ENCODE assay signal across 1 cellular context in the genomic region with DNA sequence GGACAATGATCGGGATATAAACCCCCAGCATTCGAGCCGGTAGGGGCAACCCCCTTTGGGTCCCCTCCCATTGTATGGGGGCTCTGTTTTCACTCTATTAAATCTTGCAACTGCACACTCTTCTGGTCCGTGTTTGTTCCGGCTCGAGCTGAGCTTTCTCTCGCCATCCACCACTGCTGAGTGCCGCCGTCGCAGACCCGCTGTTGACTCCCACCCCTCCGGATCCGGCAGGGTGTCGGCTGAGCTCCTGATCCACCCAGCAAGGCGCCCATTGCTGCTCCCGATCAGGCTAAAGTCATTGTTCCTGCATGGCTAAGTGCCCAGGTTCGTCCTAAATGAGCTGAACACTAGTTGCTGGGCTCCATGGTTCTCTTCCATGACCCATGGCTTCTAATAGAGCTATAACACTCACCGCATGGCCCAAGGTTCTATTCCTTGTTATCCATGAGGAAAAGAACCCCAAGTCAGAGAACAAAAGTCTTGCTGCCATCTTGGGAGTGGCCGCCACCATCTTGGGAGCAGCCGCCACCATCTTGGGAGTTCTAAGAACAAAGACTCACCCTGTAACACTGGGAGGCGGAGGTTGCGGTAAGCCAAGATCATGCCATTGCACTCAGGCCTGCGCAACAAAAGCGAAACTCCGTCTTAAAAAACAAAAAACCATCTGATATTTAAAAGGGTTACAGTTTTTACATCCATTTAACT.
TF ChIP-seq lines count a peak whose summit lies in the region.

No MANE protein-coding gene starts in this region.

TF ChIP-seq in K562, 482 proteins besides CTCF, POLR2A, EP300 and RAD21 (continued from another document):
- peak in 2 of 3 experiments; percentile 47 to 86 for TF ChIP-seq YY1 (IDR thresholded peaks at IDR 0.05; ENCODE audit: borderline replicate concordance in 1 of 3, control insufficient read depth in 1 of 3, extremely low read depth in 1 of 3, insufficient read depth in 3 of 3, insufficient read length in 1 of 3, insufficient replicate concordance in 2 of 3, low read depth in 1 of 3, low read length in 2 of 3)
- TF ChIP-seq, protein P1, sequence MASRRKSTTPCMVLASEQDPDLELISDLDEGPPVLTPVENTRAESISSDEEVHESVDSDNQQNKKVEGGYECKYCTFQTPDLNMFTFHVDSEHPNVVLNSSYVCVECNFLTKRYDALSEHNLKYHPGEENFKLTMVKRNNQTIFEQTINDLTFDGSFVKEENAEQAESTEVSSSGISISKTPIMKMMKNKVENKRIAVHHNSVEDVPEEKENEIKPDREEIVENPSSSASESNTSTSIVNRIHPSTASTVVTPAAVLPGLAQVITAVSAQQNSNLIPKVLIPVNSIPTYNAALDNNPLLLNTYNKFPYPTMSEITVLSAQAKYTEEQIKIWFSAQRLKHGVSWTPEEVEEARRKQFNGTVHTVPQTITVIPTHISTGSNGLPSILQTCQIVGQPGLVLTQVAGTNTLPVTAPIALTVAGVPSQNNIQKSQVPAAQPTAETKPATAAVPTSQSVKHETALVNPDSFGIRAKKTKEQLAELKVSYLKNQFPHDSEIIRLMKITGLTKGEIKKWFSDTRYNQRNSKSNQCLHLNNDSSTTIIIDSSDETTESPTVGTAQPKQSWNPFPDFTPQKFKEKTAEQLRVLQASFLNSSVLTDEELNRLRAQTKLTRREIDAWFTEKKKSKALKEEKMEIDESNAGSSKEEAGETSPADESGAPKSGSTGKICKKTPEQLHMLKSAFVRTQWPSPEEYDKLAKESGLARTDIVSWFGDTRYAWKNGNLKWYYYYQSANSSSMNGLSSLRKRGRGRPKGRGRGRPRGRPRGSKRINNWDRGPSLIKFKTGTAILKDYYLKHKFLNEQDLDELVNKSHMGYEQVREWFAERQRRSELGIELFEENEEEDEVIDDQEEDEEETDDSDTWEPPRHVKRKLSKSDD (conservative IDR thresholded peaks at IDR 0.05; ENCODE audit: low read length) = 0 out of 2 replicates have a peak, but pooled peaks have one; percentile 62
- TF ChIP-seq, protein P2, sequence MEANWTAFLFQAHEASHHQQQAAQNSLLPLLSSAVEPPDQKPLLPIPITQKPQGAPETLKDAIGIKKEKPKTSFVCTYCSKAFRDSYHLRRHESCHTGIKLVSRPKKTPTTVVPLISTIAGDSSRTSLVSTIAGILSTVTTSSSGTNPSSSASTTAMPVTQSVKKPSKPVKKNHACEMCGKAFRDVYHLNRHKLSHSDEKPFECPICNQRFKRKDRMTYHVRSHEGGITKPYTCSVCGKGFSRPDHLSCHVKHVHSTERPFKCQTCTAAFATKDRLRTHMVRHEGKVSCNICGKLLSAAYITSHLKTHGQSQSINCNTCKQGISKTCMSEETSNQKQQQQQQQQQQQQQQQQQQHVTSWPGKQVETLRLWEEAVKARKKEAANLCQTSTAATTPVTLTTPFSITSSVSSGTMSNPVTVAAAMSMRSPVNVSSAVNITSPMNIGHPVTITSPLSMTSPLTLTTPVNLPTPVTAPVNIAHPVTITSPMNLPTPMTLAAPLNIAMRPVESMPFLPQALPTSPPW (CRISPR knock-in tag; IDR thresholded peaks at IDR 0.05) = no peak
